In the genomic region with DNA sequence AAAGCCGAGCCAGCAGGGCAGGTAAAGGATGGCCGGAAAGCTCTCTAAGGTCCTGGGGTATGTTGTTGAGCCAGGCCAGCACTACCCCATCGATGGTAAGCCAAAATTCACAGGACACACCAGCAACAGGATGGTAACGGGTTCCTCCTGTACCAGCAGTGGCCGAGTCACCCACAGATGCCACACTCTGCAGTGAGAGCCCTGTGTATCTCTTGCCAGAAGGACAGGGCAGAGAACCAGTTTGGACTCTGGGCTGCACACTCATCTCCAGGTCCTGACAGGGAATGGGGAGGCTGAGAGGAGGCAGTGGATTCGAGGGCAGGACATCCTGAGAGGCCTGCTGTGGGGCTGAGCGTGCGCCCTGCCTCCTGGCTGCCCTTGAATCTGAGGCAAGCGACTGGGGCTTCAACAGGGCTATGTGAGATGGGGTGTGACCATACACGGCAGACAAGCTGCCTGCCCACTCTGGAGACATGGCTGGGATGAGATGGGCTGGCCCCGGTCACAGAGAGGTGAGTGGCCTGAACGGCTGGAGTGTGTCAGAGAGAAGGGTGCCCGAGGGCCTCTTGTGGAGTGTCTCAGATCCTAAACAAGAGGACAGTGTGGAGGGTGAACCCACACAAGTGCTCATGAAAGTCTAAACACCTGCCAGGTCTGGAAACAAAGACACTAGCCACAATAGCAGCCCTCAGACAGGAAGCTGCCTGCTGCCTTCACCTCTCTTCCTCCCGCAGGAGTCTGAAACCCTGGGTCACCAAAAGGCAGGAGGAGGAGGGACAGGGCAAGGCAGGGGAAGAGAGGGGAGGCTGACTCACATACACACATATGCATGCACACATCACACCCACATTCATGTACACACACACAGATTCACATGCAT, we compare ENCODE assay signal across 15 cellular contexts.
A peak's percentile ranks its signal among the peaks of the same experiment; 100 is the strongest.
DNase-seq lines count a peak whose midpoint lies in the region; ATAC-seq, FAIRE-seq and TF ChIP-seq lines count a peak whose summit lies in the region.
"Had no signal": no experiment of that assay in that cellular context is flagged by ENCODE, and none has a peak within 500 bp of the region (broad histone marks: within the 10 kb centered on the region; RNA-seq: fewer than 3 reads in every experiment).

No MANE protein-coding gene starts in this region.

- TF ChIP-seq POLR2A in H1 (IDR thresholded peaks at IDR 0.05; ENCODE audit: control extremely low read depth in 1 of 2, low read depth in 2 of 2, low read length in 2 of 2): no peak

- H3K4me3 ChIP-seq in left ventricle myocardium inferior (no peak overlapping the region), H1 (ENCODE audit: extremely low read depth in 1 of 4, insufficient read depth in 2 of 4, low read depth in 3 of 4, low read length in 4 of 4) (no peak overlapping the region), upper lobe of right lung (no peak overlapping the region)
- H3K4me3 ChIP-seq: thoracic aorta had no signal

- H3K36me3 ChIP-seq in left ventricle myocardium inferior (no peaks in the 10 kb centered on the region), H1 (ENCODE audit: control insufficient read depth in 2 of 4, insufficient read depth in 4 of 4, low read length in 3 of 4) (no peaks in the 10 kb centered on the region), upper lobe of right lung (no peaks in the 10 kb centered on the region)
- H3K36me3 ChIP-seq: thoracic aorta had no signal

- peaks cover 0 to 1% of the 10 kb centered on the region in 2 donors for H3K36me3 Mint-ChIP-seq in stimulated activated naive B cell treated with anti-CD40 and anti-IgM and Interleukin-4, amounts not matched to agents 10 μg/mL and 1 μg/mL and 100 μg/mL, for 72 hours
- H3K36me3 Mint-ChIP-seq: activated naive CD4-positive, alpha-beta T cell treated with anti-CD3 and anti-CD28 coated beads, Interleukin-2, amount 50 U/mL, for 24 hours had no signal

- H2BK20ac ChIP-seq in H1 (ENCODE audit: low read length): no peak overlapping the region

- intact Hi-C loops in Right ventricle myocardium superior (cut with DNase I): no loop called here
- intact Hi-C loops in left ventricle myocardium inferior (cut with micrococcal nuclease): no loop called here
- intact Hi-C loops in upper lobe of right lung (cut with DNase I): no loop called here
- intact Hi-C loops in posterior cingulate gyrus (cut with DNase I): no loop called here

- H3K4me3 Mint-ChIP-seq in stimulated activated naive B cell treated with anti-CD40 and anti-IgM and Interleukin-4, amounts not matched to agents 10 μg/mL and 1 μg/mL and 100 μg/mL, for 72 hours: no peak overlapping the region
- H3K4me3 Mint-ChIP-seq: activated naive CD4-positive, alpha-beta T cell treated with anti-CD3 and anti-CD28 coated beads, Interleukin-2, amount 50 U/mL, for 24 hours had no signal

- POLR2A ChIA-PET in H1 (lab: Charles Lee; ENCODE audit: partially characterized antibody): interaction anchor here (1.1 to 1.6 kb wide), 3 partner anchors 11 to 258 kb away, joined by 3 read pairs; no protein-coding TSS in a partner anchor

- no peaks in the 10 kb centered on the region for H3K9me3 Mint-ChIP-seq in stimulated activated naive B cell treated with anti-CD40 and anti-IgM and Interleukin-4, amounts not matched to agents 10 μg/mL and 1 μg/mL and 100 μg/mL, for 72 hours
- H3K9me3 Mint-ChIP-seq: activated naive CD4-positive, alpha-beta T cell treated with anti-CD3 and anti-CD28 coated beads, Interleukin-2, amount 50 U/mL, for 24 hours had no signal

- H2AFZ ChIP-seq in H1 (ENCODE audit: low read length): no peak overlapping the region; the same call in 1 of the 2 replicates

- no peak overlapping the region for H3K4me2 ChIP-seq in H1 (ENCODE audit: insufficient read depth in 1 of 2, low read depth in 2 of 2, low read length in 2 of 2)

- FAIRE-seq in H1 (lab: Jason Lieb, UNC): no peak

- H3K27me3 Mint-ChIP-seq in stimulated activated naive B cell treated with anti-CD40 and anti-IgM and Interleukin-4, amounts not matched to agents 10 μg/mL and 1 μg/mL and 100 μg/mL, for 72 hours: peaks cover 26 to 30% of the 10 kb centered on the region in 2 donors

- H3K79me2 ChIP-seq in H1 (ENCODE audit: control insufficient read depth in 1 of 2, insufficient read depth in 2 of 2, low read length in 2 of 2): no peaks in the 10 kb centered on the region

- H3K23me2 ChIP-seq in H1 (ENCODE audit: low read depth, low read length): peaks cover 8% of the 10 kb centered on the region

- H2BK15ac ChIP-seq in H1 (ENCODE audit: low read length): peak overlapping the region; percentile 99

- no peak overlapping the region for H3K56ac ChIP-seq in H1 (replicated peaks; ENCODE audit: insufficient read length, low read depth, low read length)

- no peak overlapping the region for H2BK120ac ChIP-seq in H1 (replicated peaks; ENCODE audit: low read depth, low read length)

- TF ChIP-seq CTCF in left ventricle myocardium inferior (IDR thresholded peaks at IDR 0.05; ENCODE audit: borderline replicate concordance) (no peak), H1 (IDR thresholded peaks at IDR 0.05; ENCODE audit: control extremely low read depth in 1 of 3, insufficient read depth in 1 of 3, low read depth in 1 of 3, low read length in 3 of 3) (no peak), upper lobe of right lung (IDR thresholded peaks at IDR 0.05) (no peak)

- CTCF ChIA-PET in H1 (lab: Charles Lee; ENCODE audit: partially characterized antibody): interaction anchor here (0.9 to 3.3 kb wide), 5 partner anchors 16 to 193 kb away, joined by 3 to 13 read pairs (median 4); no protein-coding TSS in a partner anchor

- H2BK5ac ChIP-seq in H1 (ENCODE audit: low read depth, low read length): 0 out of 2 replicates have a peak overlapping the region, but pooled peaks have one; percentile 27

- H3K4me1 Mint-ChIP-seq in stimulated activated naive B cell treated with anti-CD40 and anti-IgM and Interleukin-4, amounts not matched to agents 10 μg/mL and 1 μg/mL and 100 μg/mL, for 72 hours: no peaks in the 10 kb centered on the region

- TF ChIP-seq RAD21 in H1 (IDR thresholded peaks at IDR 0.05 in 1 of 2, conservative IDR thresholded peaks at IDR 0.05 in 1 of 2; ENCODE audit: low read depth in 2 of 2, low read length in 2 of 2): peak in 1 of 2 experiments; percentile 8; a peak in 1 of 4 replicates

- no peak overlapping the region for H3K27ac ChIP-seq in left ventricle myocardium inferior (replicated peaks)
- H3K27ac ChIP-seq in H1 (ENCODE audit: low read depth, low read length): no peak overlapping the region
- H3K27ac ChIP-seq in upper lobe of right lung: no peak overlapping the region
- H3K27ac ChIP-seq: RWPE1, thoracic aorta had no signal

- H4K91ac ChIP-seq in H1 (replicated peaks; ENCODE audit: insufficient read length, low read length): peak overlapping the region; percentile 11

- H3K27me3 ChIP-seq in left ventricle myocardium inferior (ENCODE audit: low read depth) (no peaks in the 10 kb centered on the region), H1 (replicated peaks in 1 of 4; ENCODE audit: control insufficient read depth in 3 of 4, extremely low read depth in 1 of 4, insufficient read depth in 3 of 4, low read length in 3 of 4) (peaks cover 0 to 2% (median 0%) of the 10 kb centered on the region in 4 experiments; a peak in 1 of 7 replicates), upper lobe of right lung (no peaks in the 10 kb centered on the region)

- no peak overlapping the region for H3K9ac ChIP-seq in H1 (replicated peaks in 1 of 4; ENCODE audit: extremely low read depth in 1 of 4, low read depth in 3 of 4, low read length in 3 of 4)

- H2AK5ac ChIP-seq in H1 (ENCODE audit: low read depth, low read length): no peak overlapping the region

- ATAC-seq in Right ventricle myocardium superior (ENCODE audit: poor library complexity) (peak; percentile 53), upper lobe of right lung (no peak)
- no peak for ATAC-seq in stimulated activated naive B cell treated with anti-CD40 and anti-IgM and Interleukin-4, amounts not matched to agents 10 μg/mL and 1 μg/mL and 100 μg/mL, for 72 hours (replicated peaks)

- 0 out of 2 replicates have a peak overlapping the region, but pooled peaks have one; percentile 45 for H2BK12ac ChIP-seq in H1 (ENCODE audit: low read depth, low read length)

- H3K4ac ChIP-seq in H1 (replicated peaks; ENCODE audit: insufficient read length, low read depth, low read length): peak overlapping the region; percentile 41

- no peak for DNase-seq in Right ventricle myocardium superior
- no peak for DNase-seq in left ventricle myocardium inferior
- DNase-seq in NCI-H2196 (lab: John Stamatoyannopoulos, UW; ENCODE audit: unreplicated experiment): peak; percentile 70
- DNase-seq in H1 (ENCODE audit: low read depth in 1 of 2, low spot score in 2 of 2): no peak
- peak; percentile 43 for DNase-seq in upper lobe of right lung
- no peak for DNase-seq in activated T-cell treated with anti-CD3 and anti-CD28 coated beads, Interleukin-2, amount 50 U/mL, for 48 hours
- no peak for DNase-seq in stimulated activated naive B cell treated with anti-CD40 and anti-IgM and Interleukin-4, amounts not matched to agents 10 μg/mL and 1 μg/mL and 100 μg/mL, for 72 hours
- no peak for DNase-seq in posterior cingulate gyrus
- DNase-seq: activated CD8-positive, alpha-beta memory T cell treated with anti-CD3 and anti-CD28 coated beads, Interleukin-2, amount 50 U/mL, for 48 hours; effector memory CD4-positive, alpha-beta T cell; MV-4-11; NCI-H526 had no signal

- no peak overlapping the region for H4K8ac ChIP-seq in H1 (ENCODE audit: extremely low read depth, insufficient read depth, low read length)

- H3K14ac ChIP-seq in H1 (ENCODE audit: insufficient read length): no peak overlapping the region

- no peak overlapping the region for H3K18ac ChIP-seq in H1 (ENCODE audit: extremely low read depth, low read length)

- no peak overlapping the region for H3K27ac Mint-ChIP-seq in stimulated activated naive B cell treated with anti-CD40 and anti-IgM and Interleukin-4, amounts not matched to agents 10 μg/mL and 1 μg/mL and 100 μg/mL, for 72 hours
- H3K27ac Mint-ChIP-seq: activated naive CD4-positive, alpha-beta T cell treated with anti-CD3 and anti-CD28 coated beads, Interleukin-2, amount 50 U/mL, for 24 hours had no signal

- no peak overlapping the region for H4K5ac ChIP-seq in H1 (ENCODE audit: insufficient read length, low read depth, low read length)

- no peak for TF ChIP-seq EP300 in H1 (IDR thresholded peaks at IDR 0.05; ENCODE audit: borderline replicate concordance in 1 of 2, low read depth in 2 of 2, low read length in 2 of 2)

- H3K9me3 ChIP-seq in left ventricle myocardium inferior (replicated peaks) (no peaks in the 10 kb centered on the region), H1 (ENCODE audit: insufficient read depth in 2 of 2, low read depth in 1 of 2, low read length in 1 of 2) (no peaks in the 10 kb centered on the region), upper lobe of right lung (no peaks in the 10 kb centered on the region)
- H3K9me3 ChIP-seq: thoracic aorta had no signal

- H3K23ac ChIP-seq in H1 (ENCODE audit: insufficient read length): no peak overlapping the region

- peaks cover 14% of the 10 kb centered on the region for H3K4me1 ChIP-seq in left ventricle myocardium inferior
- peaks cover 0 to 2% (median 0%) of the 10 kb centered on the region in 4 experiments; a peak in 3 of 7 replicates for H3K4me1 ChIP-seq in H1 (replicated peaks in 1 of 4; ENCODE audit: control insufficient read depth in 3 of 4, insufficient read depth in 4 of 4, low read length in 3 of 4)
- H3K4me1 ChIP-seq in upper lobe of right lung: no peaks in the 10 kb centered on the region

- WGBS in H1 (ENCODE audit: extremely low coverage in 1 of 2, insufficient coverage in 1 of 2, insufficient read length in 1 of 2, insufficient replicate concordance in 2 of 2, low coverage in 1 of 2, low lambda C conversion rate in 2 of 2, missing lambda C conversion rate in 1 of 2), 2 experiments: 86% methylated on average over 14 of the region's 14 CpGs; no CpG with 5 or more reads in 1 of the 2 experiments

- peaks cover 2% of the 10 kb centered on the region; the same call in 1 of the 2 replicates for H3K79me1 ChIP-seq in H1 (ENCODE audit: low read depth, low read length)

- peaks cover 0 to 3% of the 10 kb centered on the region in 2 experiments for H4K20me1 ChIP-seq in H1 (replicated peaks in 1 of 2; ENCODE audit: control insufficient read depth in 1 of 2, insufficient read depth in 2 of 2, low read length in 2 of 2)

Comparison
In these comparisons a context has a peak if more than half of its experiments do, and no peak if none do; other contexts are left out.
1. DNase-seq: peak in NCI-H2196 (single experiment) and upper lobe of right lung (single experiment); none in Right ventricle myocardium superior (single experiment), left ventricle myocardium inferior (single experiment), H1 (0 of 2), activated T-cell treated with anti-CD3 and anti-CD28 coated beads, Interleukin-2, amount 50 U/mL, for 48 hours (0 of 2), stimulated activated naive B cell treated with anti-CD40 and anti-IgM and Interleukin-4, amounts not matched to agents 10 μg/mL and 1 μg/mL and 100 μg/mL, for 72 hours (single experiment) and posterior cingulate gyrus (0 of 10).